ENCODE assay signal across 1 cellular context in genomic region chr3:105436687-105437086, GRCh38.
TF ChIP-seq lines count a peak whose summit lies in the region.

No MANE protein-coding gene starts in this region.

TF ChIP-seq in HepG2, 621 proteins besides CTCF, POLR2A, EP300 and RAD21 (continued from another document):
- no peak for TF ChIP-seq ZNF282 (IDR thresholded peaks at IDR 0.05; ENCODE audit: partially characterized antibody)
- no peak for TF ChIP-seq ZNF24 (IDR thresholded peaks at IDR 0.05)
- TF ChIP-seq ATF4 (CRISPR knock-in tag; IDR thresholded peaks at IDR 0.05) = peak in 1 of 2 experiments; percentile 55; a peak in 1 of 4 replicates
- TF ChIP-seq KLF12 (CRISPR knock-in tag; IDR thresholded peaks at IDR 0.05; ENCODE audit: borderline replicate concordance) = no peak
- TF ChIP-seq RXRB (CRISPR knock-in tag; IDR thresholded peaks at IDR 0.05; ENCODE audit: borderline replicate concordance) = peak; percentile 26; the same call in 1 of the 2 replicates
- TF ChIP-seq GATAD2A (CRISPR knock-in tag; IDR thresholded peaks at IDR 0.05) = peak; percentile 63
- TF ChIP-seq BCL6 (CRISPR knock-in tag; IDR thresholded peaks at IDR 0.05) = peak; percentile 46; the same call in 1 of the 2 replicates
- TF ChIP-seq ZNF777 (CRISPR knock-in tag; IDR thresholded peaks at IDR 0.05) = no peak
- no peak for TF ChIP-seq SOX6 (IDR thresholded peaks at IDR 0.05)
- TF ChIP-seq SOX6 (CRISPR knock-in tag; IDR thresholded peaks at IDR 0.05) = peak; percentile 64
- TF ChIP-seq ZNF414 (CRISPR knock-in tag; IDR thresholded peaks at IDR 0.05) = no peak
- TF ChIP-seq AKNA (CRISPR knock-in tag; IDR thresholded peaks at IDR 0.05; ENCODE audit: borderline replicate concordance) = no peak
- TF ChIP-seq CEBPG (CRISPR knock-in tag; IDR thresholded peaks at IDR 0.05) = peak; percentile 74
- TF ChIP-seq TCF12 (IDR thresholded peaks at IDR 0.05) = no peak
- no peak for TF ChIP-seq TCF12 (CRISPR knock-in tag; IDR thresholded peaks at IDR 0.05)
- TF ChIP-seq ZNF567 (CRISPR knock-in tag; IDR thresholded peaks at IDR 0.05; ENCODE audit: borderline replicate concordance) = no peak
- TF ChIP-seq XBP1 (CRISPR knock-in tag; IDR thresholded peaks at IDR 0.05) = no peak
- TF ChIP-seq ZBTB26 (CRISPR knock-in tag; IDR thresholded peaks at IDR 0.05; ENCODE audit: borderline replicate concordance) = no peak
- no peak for TF ChIP-seq MIER2 (CRISPR knock-in tag; IDR thresholded peaks at IDR 0.05)
- no peak for TF ChIP-seq MTF2 (CRISPR knock-in tag; IDR thresholded peaks at IDR 0.05; ENCODE audit: borderline replicate concordance)
- no peak for TF ChIP-seq NPAS2 (CRISPR knock-in tag; IDR thresholded peaks at IDR 0.05; ENCODE audit: borderline replicate concordance)
- TF ChIP-seq BRD4 (CRISPR knock-in tag; IDR thresholded peaks at IDR 0.05) = no peak
- no peak for TF ChIP-seq NR2F2 (IDR thresholded peaks at IDR 0.05; ENCODE audit: borderline replicate concordance, low read depth)
- no peak for TF ChIP-seq HHEX (CRISPR knock-in tag; IDR thresholded peaks at IDR 0.05)
- TF ChIP-seq FOSL2 (CRISPR knock-in tag; IDR thresholded peaks at IDR 0.05) = peak; percentile 29; the same call in 1 of the 2 replicates
- TF ChIP-seq HMG20A (CRISPR knock-in tag; IDR thresholded peaks at IDR 0.05; ENCODE audit: borderline replicate concordance) = peak; percentile 34; the same call in 1 of the 2 replicates
- no peak for TF ChIP-seq ZNF589 (CRISPR knock-in tag; conservative IDR thresholded peaks at IDR 0.05)
- no peak for TF ChIP-seq ZNF205 (CRISPR knock-in tag; IDR thresholded peaks at IDR 0.05)
- TF ChIP-seq ZNF17 (CRISPR knock-in tag; IDR thresholded peaks at IDR 0.05) = no peak
- peak; percentile 52; the same call in 1 of the 2 replicates for TF ChIP-seq ATF3 (CRISPR knock-in tag; IDR thresholded peaks at IDR 0.05)
- no peak for TF ChIP-seq ZNF234 (CRISPR knock-in tag; conservative IDR thresholded peaks at IDR 0.05)
- no peak for TF ChIP-seq ZNF766 (CRISPR knock-in tag; IDR thresholded peaks at IDR 0.05; ENCODE audit: borderline replicate concordance)
- TF ChIP-seq ZNF644 (CRISPR knock-in tag; IDR thresholded peaks at IDR 0.05; ENCODE audit: low read depth) = peak; percentile 56; the same call in 1 of the 2 replicates
- no peak for TF ChIP-seq SOX13 (IDR thresholded peaks at IDR 0.05)
- peak in 1 of 2 experiments; percentile 55; a peak in 2 of 4 replicates for TF ChIP-seq SOX13 (CRISPR knock-in tag; conservative IDR thresholded peaks at IDR 0.05 in 1 of 2, IDR thresholded peaks at IDR 0.05 in 1 of 2)
- TF ChIP-seq FOXA1 (IDR thresholded peaks at IDR 0.05) = no peak
- TF ChIP-seq FOXA1 (CRISPR knock-in tag; IDR thresholded peaks at IDR 0.05) = no peak
- no peak for TF ChIP-seq SKIL (CRISPR knock-in tag; IDR thresholded peaks at IDR 0.05; ENCODE audit: borderline replicate concordance)
- TF ChIP-seq NFE2L1 (CRISPR knock-in tag; IDR thresholded peaks at IDR 0.05; ENCODE audit: borderline replicate concordance) = no peak
- TF ChIP-seq ZNF674 (CRISPR knock-in tag; IDR thresholded peaks at IDR 0.05; ENCODE audit: low read depth) = no peak
- no peak for TF ChIP-seq CBX1 (IDR thresholded peaks at IDR 0.05; ENCODE audit: low read depth)
TF ChIP-seq in HepG2: peak in this region for 14.
